In the genomic region with DNA sequence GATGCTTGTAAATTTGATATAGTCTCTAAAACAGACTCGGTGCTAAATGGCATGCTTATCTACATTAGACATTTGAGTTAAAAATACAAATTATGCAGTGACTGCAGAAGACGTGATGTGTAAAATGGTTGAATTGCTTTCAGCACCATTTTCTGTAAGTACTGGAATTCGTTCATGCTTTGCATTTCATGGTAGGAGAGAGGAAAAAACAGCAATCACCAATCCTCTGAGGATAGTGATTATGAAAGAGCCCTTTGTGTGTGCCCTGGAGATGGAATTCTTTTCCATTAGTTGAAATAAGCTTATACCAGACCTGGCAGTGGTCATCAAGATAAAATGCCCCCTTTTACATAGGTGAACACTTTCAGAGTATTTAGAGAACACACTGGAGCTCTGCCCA, we compare ENCODE assay signal across 16 cellular contexts. TPM values are rescaled to one million over a fixed set of nuclear protein-coding genes. Genes with fewer than 3 reads are reported as not detected.
DNase-seq lines count a peak whose midpoint lies in the region; FAIRE-seq and TF ChIP-seq lines count a peak whose summit lies in the region.
"Had no signal": no experiment of that assay in that cellular context is flagged by ENCODE, and none has a peak within 500 bp of the region (broad histone marks: within the 10 kb centered on the region; RNA-seq: fewer than 3 reads in every experiment).

No MANE protein-coding gene starts in this region.

- WGBS in HUES64, result 7% methylated on average over 3 of the region's 3 CpGs

- peak overlapping the region; percentile 87; the same call in 1 of the 2 replicates for H3K27ac ChIP-seq in HUES64 (ENCODE audit: low read depth, low read length)
- H3K27ac ChIP-seq: left ventricle myocardium inferior, psoas muscle, thoracic aorta had no signal

- H3K4me3 ChIP-seq in HUES64 (ENCODE audit: low read length) (peak overlapping the region; percentile 70), endocrine pancreas (ENCODE audit: control insufficient read depth, insufficient read depth, low read length) (peak overlapping the region; percentile 39)

- H3K27me3 ChIP-seq in HUES64 (ENCODE audit: insufficient read depth, low read length), result peaks cover 20% of the 10 kb centered on the region
- no peaks in the 10 kb centered on the region for H3K27me3 ChIP-seq in endocrine pancreas (ENCODE audit: control insufficient read depth, insufficient read depth, low read length)

- no peak for FAIRE-seq in H54 (lab: Jason Lieb, UNC)

- H3K9me3 ChIP-seq in ES-I3 (ENCODE audit: control insufficient read depth, insufficient read depth, low read length) (no peaks in the 10 kb centered on the region), HUES64 (ENCODE audit: insufficient read depth, low read depth, low read length) (no peaks in the 10 kb centered on the region), endocrine pancreas (ENCODE audit: control insufficient read depth, low read length) (no peaks in the 10 kb centered on the region)
- H3K9me3 ChIP-seq: psoas muscle, thoracic aorta had no signal

- H3K4me1 ChIP-seq in ES-I3 (ENCODE audit: insufficient read depth, low read length) (peaks cover 24% of the 10 kb centered on the region), HUES64 (ENCODE audit: insufficient read depth, low read length) (peaks cover 40% of the 10 kb centered on the region), endocrine pancreas (ENCODE audit: control insufficient read depth, insufficient read depth, low read length) (peaks cover 10% of the 10 kb centered on the region)
- H3K4me1 ChIP-seq: psoas muscle had no signal

- H3K36me3 ChIP-seq in ES-I3 (ENCODE audit: insufficient read depth, low read length), result 0 out of 2 replicates have a peak, but pooled peaks cover 2% of the 10 kb centered on the region
- peaks cover 12% of the 10 kb centered on the region for H3K36me3 ChIP-seq in HUES64 (ENCODE audit: insufficient read depth, low read length)
- no peaks in the 10 kb centered on the region for H3K36me3 ChIP-seq in endocrine pancreas (ENCODE audit: control insufficient read depth, insufficient read depth, low read length)
- H3K36me3 ChIP-seq: left ventricle myocardium inferior, thoracic aorta had no signal

- TF ChIP-seq POLR2A in H54 (IDR thresholded peaks at IDR 0.05; ENCODE audit: low read depth, low read length), result no peak

- H3K9ac ChIP-seq in ES-I3 (ENCODE audit: low read depth, low read length), result peak overlapping the region; percentile 72; the same call in 1 of the 2 replicates
- H3K9ac ChIP-seq in HUES64 (ENCODE audit: low read depth, low read length), result peak overlapping the region; percentile 77
- no peak overlapping the region for H3K9ac ChIP-seq in endocrine pancreas (ENCODE audit: control insufficient read depth, insufficient read depth, low read length)

- peak; percentile 4 for DNase-seq in midbrain (lab: John Stamatoyannopoulos, UW)
- no peak for DNase-seq in amygdala (lab: John Stamatoyannopoulos, UW)
- no peak for DNase-seq in kidney glomerular epithelial cell (lab: John Stamatoyannopoulos, UW)
- no peak for DNase-seq in H54 (ENCODE audit: insufficient read length, low spot score)
- no peak for DNase-seq in activated CD8-positive, alpha-beta memory T cell treated with anti-CD3 and anti-CD28 coated beads for 24 hours
- DNase-seq: activated CD4-positive, alpha-beta T cell treated with anti-CD3 and anti-CD28 coated beads, Interleukin-2, amount 50 U/mL, for 48 hours; activated T-cell treated with anti-CD3 and anti-CD28 coated beads, Interleukin-2, amount 50 U/mL, for 1 hour; hippocampal formation; left ventricle myocardium inferior; NCI-H2081; psoas muscle had no signal

RNA-seq across cellular contexts. Expression of a gene that starts 1.7 kb away (rescaled TPM):
- polyA plus RNA-seq in HUES64 (2013, experiment 1 of 2), result 69.7 TPM
- 63.9 TPM for polyA plus RNA-seq in HUES64 (2013, experiment 2 of 2)
- polyA plus RNA-seq: IgD-negative memory B cell, psoas muscle had no signal
